20 cellular contexts compared by ENCODE assay signal in genomic region chr17:2871720-2872119, GRCh38.
A peak's percentile ranks its signal among the peaks of the same experiment; 100 is the strongest.
DNase-seq lines count a peak whose midpoint lies in the region; ATAC-seq and TF ChIP-seq lines count a peak whose summit lies in the region.
"Had no signal": no experiment of that assay in that cellular context is flagged by ENCODE, and none has a peak within 500 bp of the region (broad histone marks: within the 10 kb centered on the region; RNA-seq: fewer than 3 reads in every experiment).

No MANE protein-coding gene starts in this region.

- CTCF ChIA-PET in HCT116 (lab: Charles Lee) (no interaction called here), PC-3 (lab: Charles Lee) (no interaction called here)

- peak; percentile 18; the same call in 1 of the 2 replicates for ATAC-seq in HCT116
- no peak for ATAC-seq in PC-3
- ATAC-seq: Panc1, SK-N-SH treated with all-trans-retinoic acid at 6 μM for 48 hours had no signal

- H2BK12ac ChIP-seq in trophoblast cell (ENCODE audit: low read length) = peak overlapping the region; percentile 90

- H4K91ac ChIP-seq in trophoblast cell (ENCODE audit: low read depth, low read length) = peak overlapping the region; percentile 50

- peak overlapping the region; percentile 25 for H2BK120ac ChIP-seq in trophoblast cell (ENCODE audit: insufficient read depth, low read length, poor library complexity)

- no peaks in the 10 kb centered on the region for H3K36me3 ChIP-seq in HCT116 (ENCODE audit: control insufficient read depth in 1 of 2, insufficient read depth in 2 of 2, low read length in 2 of 2)
- no peaks in the 10 kb centered on the region for H3K36me3 ChIP-seq in PC-3 (ENCODE audit: low read depth, low read length)
- H3K36me3 ChIP-seq in trophoblast cell (ENCODE audit: control insufficient read depth in 1 of 2, insufficient read depth in 2 of 2, low read length in 2 of 2) = no peaks in the 10 kb centered on the region

- no peak for TF ChIP-seq CTCF in HCT116 (IDR thresholded peaks at IDR 0.05 in 2 of 3, conservative IDR thresholded peaks at IDR 0.05 in 1 of 3; ENCODE audit: borderline replicate concordance in 1 of 3, insufficient read depth in 1 of 3, low read depth in 2 of 3, low read length in 2 of 3)
- no peak for TF ChIP-seq CTCF in PC-3 (conservative IDR thresholded peaks at IDR 0.05; ENCODE audit: low read depth, low read length)
- TF ChIP-seq CTCF in epithelial cell of esophagus (IDR thresholded peaks at IDR 0.05; ENCODE audit: insufficient read depth, low read depth, low read length, missing control alignments) = no peak

- TF ChIP-seq RAD21 in HCT116 (IDR thresholded peaks at IDR 0.05; ENCODE audit: low read depth) = no peak

- no peak for DNase-seq in HCT116 (ENCODE audit: low read depth, low spot score)
- peak; percentile 22 for DNase-seq in PC-3
- DNase-seq in epithelial cell of esophagus (ENCODE audit: low read depth) = peak; percentile 50
- peak; percentile 85 to 89 for DNase-seq in trophoblast cell
- DNase-seq in NOMO-1 treated with DMSO at 0.1 percent for 48 hours (lab: John Stamatoyannopoulos, UW; ENCODE audit: unreplicated experiment) = no peak
- DNase-seq in activated effector memory CD4-positive, alpha-beta T cell treated with anti-CD3 and anti-CD28 coated beads, Interleukin-2, amount 50 U/mL, for 16 hours = no peak
- DNase-seq in activated T-cell treated with anti-CD3 and anti-CD28 coated beads, Interleukin-2, amount 50 U/mL, for 48 hours = no peak
- DNase-seq: Calu3; CD4-positive, CD25-positive, alpha-beta regulatory T cell; DMS53; GM23248; Karpas-422; MM.1S; NCI-H1092 treated with DMSO at 0.1 percent for 48 hours; NCI-H2081 treated with DMSO at 0.1 percent for 48 hours; NCI-H510A treated with DMSO at 0.1 percent for 48 hours; NCI-H82; Right ventricle myocardium superior had no signal

- no peaks in the 10 kb centered on the region for H3F3A ChIP-seq in PC-3 (ENCODE audit: low read length, unreplicated experiment)

- H3K9me3 ChIP-seq in HCT116 (ENCODE audit: control insufficient read depth in 1 of 2, insufficient read depth in 1 of 2, low read depth in 1 of 2, low read length in 2 of 2) = no peaks in the 10 kb centered on the region
- no peaks in the 10 kb centered on the region for H3K9me3 ChIP-seq in PC-3 (ENCODE audit: low read length)
- no peaks in the 10 kb centered on the region for H3K9me3 ChIP-seq in trophoblast cell (ENCODE audit: insufficient read depth, low read depth, low read length)

- H3K9me2 ChIP-seq in HCT116 (ENCODE audit: insufficient read depth) (no peaks in the 10 kb centered on the region), PC-3 (replicated peaks; ENCODE audit: low read length) (no peaks in the 10 kb centered on the region)

- H3K27me3 ChIP-seq in HCT116 (ENCODE audit: insufficient read depth, low read length) = no peaks in the 10 kb centered on the region
- H3K27me3 ChIP-seq in PC-3 (ENCODE audit: low read length) = no peaks in the 10 kb centered on the region
- no peaks in the 10 kb centered on the region for H3K27me3 ChIP-seq in trophoblast cell (ENCODE audit: insufficient read depth, low read length)

- intact Hi-C loops in HCT116 (cut with micrococcal nuclease) (no loop called here), PC-3 (cut with micrococcal nuclease) (no loop called here)

- no peak overlapping the region for H2AFZ ChIP-seq in HCT116 (ENCODE audit: low read depth, low read length, poor library complexity, severe bottlenecking)
- H2AFZ ChIP-seq in PC-3 (ENCODE audit: low read length) = no peak overlapping the region
- H2AFZ ChIP-seq in trophoblast cell (ENCODE audit: insufficient read depth, low read length, poor library complexity) = no peak overlapping the region
- H2AFZ ChIP-seq: GM23248 had no signal

- peaks cover 17% of the 10 kb centered on the region for H3K79me1 ChIP-seq in trophoblast cell (ENCODE audit: low read length)

- H3K9ac ChIP-seq in HCT116 (ENCODE audit: low read length) (no peak overlapping the region), PC-3 (ENCODE audit: low read length) (no peak overlapping the region), trophoblast cell (ENCODE audit: low read length) (no peak overlapping the region)
- H3K9ac ChIP-seq: GM23248 had no signal

- POLR2A ChIA-PET in HCT116 (lab: Charles Lee) = no interaction called here
- POLR2A ChIA-PET in PC-3 (lab: Charles Lee; ENCODE audit: unreplicated experiment) = no interaction called here

- peak overlapping the region; percentile 39 for H2AK5ac ChIP-seq in trophoblast cell (ENCODE audit: low read length)

- RAD21 ChIA-PET in HCT116 (lab: Charles Lee; ENCODE audit: low non-redundant PET in 1 of 2, low total read pairs in 2 of 2, uncharacterized antibody in 2 of 2, unreplicated experiment in 2 of 2) = no interaction called here

- no peak overlapping the region for H2BK5ac ChIP-seq in trophoblast cell (ENCODE audit: low read depth, low read length, poor library complexity)

- H3K79me2 ChIP-seq in HCT116 (ENCODE audit: insufficient read depth, low read length) = no peaks in the 10 kb centered on the region
- no peaks in the 10 kb centered on the region for H3K79me2 ChIP-seq in PC-3 (ENCODE audit: low read length)
- H3K79me2 ChIP-seq in trophoblast cell (ENCODE audit: control insufficient read depth, insufficient read depth, low read length, poor library complexity) = peaks cover 4% of the 10 kb centered on the region

- H4K20me1 ChIP-seq in HCT116 (ENCODE audit: insufficient read depth) (no peaks in the 10 kb centered on the region), PC-3 (ENCODE audit: low read length) (no peaks in the 10 kb centered on the region)

- no peak for TF ChIP-seq POLR2A in HCT116 (IDR thresholded peaks at IDR 0.05; ENCODE audit: borderline replicate concordance, extremely low read depth, insufficient read depth, insufficient read length)

- no CpG with 5 or more reads among the region's 9 CpGs for whole genome bisulfite sequencing in trophoblast cell (ENCODE audit: extremely low coverage, insufficient coverage, insufficient read length)

- no peak overlapping the region for H4K12ac ChIP-seq in trophoblast cell (ENCODE audit: low read depth, low read length)

- peak overlapping the region; percentile 61 for H3K14ac ChIP-seq in trophoblast cell (ENCODE audit: low read length)

- H3K4me1 ChIP-seq in HCT116 (ENCODE audit: control insufficient read depth in 1 of 2, insufficient read depth in 2 of 2, low read length in 2 of 2) = peaks cover 2 to 30% of the 10 kb centered on the region in 2 experiments; a peak in 3 of 4 replicates
- H3K4me1 ChIP-seq in PC-3 (ENCODE audit: insufficient read depth, low read length) = peaks cover 24% of the 10 kb centered on the region
- peaks cover 43 to 52% of the 10 kb centered on the region in 2 experiments for H3K4me1 ChIP-seq in trophoblast cell (ENCODE audit: control insufficient read depth in 1 of 2, insufficient read depth in 2 of 2, low read length in 2 of 2)

- H3K4me3 ChIP-seq in HCT116 (replicated peaks in 1 of 2; ENCODE audit: low read depth in 1 of 2, low read length in 2 of 2) = no peak overlapping the region
- H3K4me3 ChIP-seq in PC-3 (ENCODE audit: low read length) = no peak overlapping the region
- H3K4me3 ChIP-seq in epithelial cell of esophagus (ENCODE audit: low read length) = no peak overlapping the region
- no peak overlapping the region for H3K4me3 ChIP-seq in trophoblast cell (ENCODE audit: low read depth, low read length)
- H3K4me3 ChIP-seq: GM23248 had no signal

- H3K4me2 ChIP-seq in HCT116 (ENCODE audit: low read length) (peak overlapping the region; percentile 47), PC-3 (ENCODE audit: low read length) (no peak overlapping the region), trophoblast cell (ENCODE audit: low read length) (no peak overlapping the region)

- H3K27ac ChIP-seq in HCT116 (ENCODE audit: low read depth, low read length) = no peak overlapping the region
- no peak overlapping the region for H3K27ac ChIP-seq in PC-3 (ENCODE audit: low read length)
- H3K27ac ChIP-seq in trophoblast cell (ENCODE audit: low read depth, low read length) = no peak overlapping the region
- H3K27ac ChIP-seq: GM23248 had no signal

- H3K18ac ChIP-seq in trophoblast cell (ENCODE audit: low read length) = peak overlapping the region; percentile 64

- no TSS peak for BruUV-seq in HCT116 (replicated peaks; lab: Mats Ljungman, UMichigan)
- BruUV-seq in PC-3 (replicated peaks; lab: Mats Ljungman, UMichigan) = no TSS peak

- no peak overlapping the region for H3K23ac ChIP-seq in trophoblast cell (ENCODE audit: low read length)

- H4K8ac ChIP-seq in trophoblast cell (ENCODE audit: low read depth, low read length) = no peak overlapping the region

- no peak overlapping the region for H3K4ac ChIP-seq in trophoblast cell (ENCODE audit: low read depth, low read length)

TF ChIP-seq in HCT116, 20 proteins besides CTCF, POLR2A, EP300 and RAD21 (continues in another document):
- TF ChIP-seq SP1 (IDR thresholded peaks at IDR 0.05; ENCODE audit: low read depth) = no peak
- no peak for TF ChIP-seq REST (IDR thresholded peaks at IDR 0.05; ENCODE audit: low read depth)
- TF ChIP-seq EGR1 (IDR thresholded peaks at IDR 0.05; ENCODE audit: low read depth) = no peak

Comparison
In these comparisons a context has a peak if more than half of its experiments do, and no peak if none do; other contexts are left out.
1. DNase-seq: peak in PC-3 (single experiment), epithelial cell of esophagus (single experiment) and trophoblast cell (2 of 2); none in HCT116 (single experiment), NOMO-1 treated with DMSO at 0.1 percent for 48 hours (single experiment), activated effector memory CD4-positive, alpha-beta T cell treated with anti-CD3 and anti-CD28 coated beads, Interleukin-2, amount 50 U/mL, for 16 hours (single experiment) and activated T-cell treated with anti-CD3 and anti-CD28 coated beads, Interleukin-2, amount 50 U/mL, for 48 hours (0 of 2).